Comparison of ENCODE assay signal across 22 cellular contexts in genomic region chr19:6952956-6953355, GRCh38.
"Had no signal": no experiment of that assay in that cellular context is flagged by ENCODE, and none has a peak within 500 bp of the region (broad histone marks: within the 10 kb centered on the region; RNA-seq: fewer than 3 reads in every experiment).

No MANE protein-coding gene starts in this region.

- DNase-seq: activated CD4-positive, alpha-beta T cell treated with anti-CD3 and anti-CD28 coated beads for 4 hours; activated CD4-positive, alpha-beta T cell treated with anti-CD3 and anti-CD28 coated beads, Interleukin-2, amount 50 U/mL, for 4 hours; activated CD8-positive, alpha-beta memory T cell treated with anti-CD3 and anti-CD28 coated beads, Interleukin-2, amount 50 U/mL, for 48 hours; activated CD8-positive, alpha-beta T cell treated with anti-CD3 and anti-CD28 coated beads, Interleukin-2, amount 10 ng/mL, durations not matched to agents 7 days and 5 days; activated naive CD4-positive, alpha-beta T cell treated with anti-CD3 and anti-CD28 coated beads, Interleukin-2, amount 50 U/mL, for 16 hours; activated T-cell treated with anti-CD3 and anti-CD28 coated beads, Interleukin-2, amount 50 U/mL, for 1 hour; amniotic stem cell; body of pancreas; central memory CD4-positive, alpha-beta T cell; Karpas-422; NCI-H1105 treated with DMSO at 0.1 percent for 48 hours; NCI-H1436 treated with DMSO at 0.1 percent for 48 hours; NCI-H187; NCI-H2081; NCI-H510A treated with DMSO at 0.1 percent for 48 hours; Right ventricle myocardium superior; SJCRH30; T-helper 17 cell; T-helper 9 cell had no signal

- H3K27me3 Mint-ChIP-seq: T-helper 17 cell had no signal

- H3K9me3 ChIP-seq: ascending aorta, body of pancreas, SJCRH30 had no signal

- H3K4me3 Mint-ChIP-seq: activated CD8-positive, alpha-beta T cell treated with anti-CD3 and anti-CD28 coated beads, Interleukin-2, amount 10 ng/mL, durations not matched to agents 7 days and 5 days; T-helper 17 cell had no signal

- H3K27ac ChIP-seq: ascending aorta, body of pancreas, RWPE1, SJCRH30 had no signal

- H3K36me3 ChIP-seq: ascending aorta, SJCRH30 had no signal

- H3K27me3 ChIP-seq: ascending aorta, body of pancreas, SJCRH30 had no signal

- H3K4me1 Mint-ChIP-seq: T-helper 17 cell had no signal

- H3K27ac Mint-ChIP-seq: activated CD8-positive, alpha-beta T cell treated with anti-CD3 and anti-CD28 coated beads, Interleukin-2, amount 10 ng/mL, durations not matched to agents 7 days and 5 days; T-helper 17 cell had no signal

- ATAC-seq: activated CD4-positive, CD25-positive, alpha-beta regulatory T cell treated with anti-CD3 and anti-CD28 coated beads, Interleukin-2, amount 50 U/mL, for 24 hours; activated CD8-positive, alpha-beta T cell treated with anti-CD3 and anti-CD28 coated beads, Interleukin-2, amount 10 ng/mL, durations not matched to agents 7 days and 5 days; body of pancreas; T-helper 17 cell had no signal

- H3K4me3 ChIP-seq: ascending aorta, body of pancreas, SJCRH30 had no signal

- H3K4me1 ChIP-seq: ascending aorta, body of pancreas, SJCRH30 had no signal
